1 cellular context compared by ENCODE assay signal in the genomic region with DNA sequence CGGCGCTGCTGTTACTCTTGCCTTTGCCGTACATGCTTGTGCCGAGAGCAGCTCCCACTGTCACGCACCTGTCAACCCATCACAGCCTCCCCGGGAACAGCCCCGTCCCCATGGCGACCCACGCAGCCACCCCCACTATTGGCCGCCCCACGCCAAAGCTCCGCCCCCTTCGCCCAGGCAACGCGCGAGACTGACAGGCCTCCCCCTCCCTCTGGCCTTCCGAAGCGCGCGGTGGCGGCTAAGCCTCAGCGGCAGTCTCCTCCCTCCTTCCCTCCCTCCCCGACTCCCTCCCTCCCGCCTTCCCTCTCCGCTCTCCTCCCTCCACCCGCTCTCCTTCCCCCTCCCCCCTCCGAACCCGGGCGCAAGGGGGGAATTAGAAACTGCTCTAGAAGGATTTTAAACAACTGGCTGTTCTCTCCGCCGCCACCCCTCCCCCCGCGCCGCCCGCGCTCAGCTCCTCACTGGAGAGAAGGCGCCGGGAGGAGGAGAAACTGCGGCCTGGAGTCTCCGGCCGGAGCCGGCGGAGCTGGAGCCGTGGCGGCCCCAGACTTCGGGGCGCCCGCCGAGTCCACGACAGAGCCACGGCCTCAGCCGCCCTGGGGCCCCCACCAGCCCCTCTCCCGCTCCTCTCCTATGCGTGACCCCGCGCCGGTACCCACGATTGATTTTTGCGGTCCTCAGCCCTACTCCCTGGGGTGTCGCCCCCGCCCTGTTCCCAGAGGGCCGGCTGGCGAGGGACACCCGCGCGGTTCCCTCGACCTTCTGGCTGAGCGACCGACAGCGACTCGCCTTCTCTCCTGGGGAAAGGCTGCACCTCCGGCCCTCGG.
TF ChIP-seq lines count a peak whose summit lies in the region.

A gene (minus strand): TSS at position 89 of the 827 bp plus-strand sequence. CDS start 55 bp downstream, at position 34.

TF ChIP-seq in HEK293, 187 proteins besides CTCF, POLR2A, EP300 and RAD21 (continued from another document and continues in another):
- TF ChIP-seq ZNF76 (tag by site-specific recombination; IDR thresholded peaks at IDR 0.05; ENCODE audit: borderline replicate concordance, low read depth), result peak; percentile 74; the same call in 1 of the 2 replicates
- TF ChIP-seq ZNF610 (tag by site-specific recombination; IDR thresholded peaks at IDR 0.05; ENCODE audit: borderline replicate concordance), result peak; percentile 83
- peak; percentile 91 for TF ChIP-seq SP7 (tag by site-specific recombination; IDR thresholded peaks at IDR 0.05)
- TF ChIP-seq, protein P1, sequence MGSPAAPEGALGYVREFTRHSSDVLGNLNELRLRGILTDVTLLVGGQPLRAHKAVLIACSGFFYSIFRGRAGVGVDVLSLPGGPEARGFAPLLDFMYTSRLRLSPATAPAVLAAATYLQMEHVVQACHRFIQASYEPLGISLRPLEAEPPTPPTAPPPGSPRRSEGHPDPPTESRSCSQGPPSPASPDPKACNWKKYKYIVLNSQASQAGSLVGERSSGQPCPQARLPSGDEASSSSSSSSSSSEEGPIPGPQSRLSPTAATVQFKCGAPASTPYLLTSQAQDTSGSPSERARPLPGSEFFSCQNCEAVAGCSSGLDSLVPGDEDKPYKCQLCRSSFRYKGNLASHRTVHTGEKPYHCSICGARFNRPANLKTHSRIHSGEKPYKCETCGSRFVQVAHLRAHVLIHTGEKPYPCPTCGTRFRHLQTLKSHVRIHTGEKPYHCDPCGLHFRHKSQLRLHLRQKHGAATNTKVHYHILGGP (tag by site-specific recombination; IDR thresholded peaks at IDR 0.05), result peak; percentile 56
- 0 out of 2 replicates have a peak, but pooled peaks have one; percentile 71 for TF ChIP-seq GLIS1 (tag by site-specific recombination; IDR thresholded peaks at IDR 0.05)
- peak; percentile 94 for TF ChIP-seq ZNF324 (tag by site-specific recombination; IDR thresholded peaks at IDR 0.05)
- no peak for TF ChIP-seq ZNF37A (tag by site-specific recombination; IDR thresholded peaks at IDR 0.05)
- TF ChIP-seq, protein P2, sequence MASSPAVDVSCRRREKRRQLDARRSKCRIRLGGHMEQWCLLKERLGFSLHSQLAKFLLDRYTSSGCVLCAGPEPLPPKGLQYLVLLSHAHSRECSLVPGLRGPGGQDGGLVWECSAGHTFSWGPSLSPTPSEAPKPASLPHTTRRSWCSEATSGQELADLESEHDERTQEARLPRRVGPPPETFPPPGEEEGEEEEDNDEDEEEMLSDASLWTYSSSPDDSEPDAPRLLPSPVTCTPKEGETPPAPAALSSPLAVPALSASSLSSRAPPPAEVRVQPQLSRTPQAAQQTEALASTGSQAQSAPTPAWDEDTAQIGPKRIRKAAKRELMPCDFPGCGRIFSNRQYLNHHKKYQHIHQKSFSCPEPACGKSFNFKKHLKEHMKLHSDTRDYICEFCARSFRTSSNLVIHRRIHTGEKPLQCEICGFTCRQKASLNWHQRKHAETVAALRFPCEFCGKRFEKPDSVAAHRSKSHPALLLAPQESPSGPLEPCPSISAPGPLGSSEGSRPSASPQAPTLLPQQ (tag by site-specific recombination; IDR thresholded peaks at IDR 0.05), result peak; percentile 83
- peak; percentile 83 for TF ChIP-seq ZNF664 (tag by site-specific recombination; IDR thresholded peaks at IDR 0.05)
- no peak for TF ChIP-seq ZNF560 (tag by site-specific recombination; IDR thresholded peaks at IDR 0.05; ENCODE audit: borderline replicate concordance)
- no peak for TF ChIP-seq ZNF169 (tag by site-specific recombination; IDR thresholded peaks at IDR 0.05)
- TF ChIP-seq HOXD13 (CRISPR knock-in tag; IDR thresholded peaks at IDR 0.05; ENCODE audit: borderline replicate concordance), result no peak
- no peak for TF ChIP-seq ZNF302 (tag by site-specific recombination; IDR thresholded peaks at IDR 0.05; ENCODE audit: low read depth)
- peak; percentile 80 for TF ChIP-seq ZIC2 (tag by site-specific recombination; IDR thresholded peaks at IDR 0.05)
- TF ChIP-seq ZEB2 (tag by site-specific recombination; IDR thresholded peaks at IDR 0.05), result peak; percentile 96
- TF ChIP-seq, protein P3, sequence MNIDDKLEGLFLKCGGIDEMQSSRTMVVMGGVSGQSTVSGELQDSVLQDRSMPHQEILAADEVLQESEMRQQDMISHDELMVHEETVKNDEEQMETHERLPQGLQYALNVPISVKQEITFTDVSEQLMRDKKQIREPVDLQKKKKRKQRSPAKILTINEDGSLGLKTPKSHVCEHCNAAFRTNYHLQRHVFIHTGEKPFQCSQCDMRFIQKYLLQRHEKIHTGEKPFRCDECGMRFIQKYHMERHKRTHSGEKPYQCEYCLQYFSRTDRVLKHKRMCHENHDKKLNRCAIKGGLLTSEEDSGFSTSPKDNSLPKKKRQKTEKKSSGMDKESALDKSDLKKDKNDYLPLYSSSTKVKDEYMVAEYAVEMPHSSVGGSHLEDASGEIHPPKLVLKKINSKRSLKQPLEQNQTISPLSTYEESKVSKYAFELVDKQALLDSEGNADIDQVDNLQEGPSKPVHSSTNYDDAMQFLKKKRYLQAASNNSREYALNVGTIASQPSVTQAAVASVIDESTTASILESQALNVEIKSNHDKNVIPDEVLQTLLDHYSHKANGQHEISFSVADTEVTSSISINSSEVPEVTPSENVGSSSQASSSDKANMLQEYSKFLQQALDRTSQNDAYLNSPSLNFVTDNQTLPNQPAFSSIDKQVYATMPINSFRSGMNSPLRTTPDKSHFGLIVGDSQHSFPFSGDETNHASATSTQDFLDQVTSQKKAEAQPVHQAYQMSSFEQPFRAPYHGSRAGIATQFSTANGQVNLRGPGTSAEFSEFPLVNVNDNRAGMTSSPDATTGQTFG (tag by site-specific recombination; IDR thresholded peaks at IDR 0.05; ENCODE audit: borderline replicate concordance), result no peak; the same call in 1 of the 2 replicates
- no peak for TF ChIP-seq SALL2 (tag by site-specific recombination; IDR thresholded peaks at IDR 0.05; ENCODE audit: borderline replicate concordance)
- TF ChIP-seq ZNF626 (tag by site-specific recombination; IDR thresholded peaks at IDR 0.05), result peak; percentile 37; the same call in 1 of the 2 replicates
- peak; percentile 69 for TF ChIP-seq KLF7 (tag by site-specific recombination; IDR thresholded peaks at IDR 0.05; ENCODE audit: borderline replicate concordance)
- peak; percentile 76 for TF ChIP-seq ZNF2 (tag by site-specific recombination; IDR thresholded peaks at IDR 0.05)
- TF ChIP-seq ZNF530 (tag by site-specific recombination; IDR thresholded peaks at IDR 0.05; ENCODE audit: low read depth), result no peak
- TF ChIP-seq ZNF558 (tag by site-specific recombination; IDR thresholded peaks at IDR 0.05), result peak; percentile 76
- TF ChIP-seq, protein P4, sequence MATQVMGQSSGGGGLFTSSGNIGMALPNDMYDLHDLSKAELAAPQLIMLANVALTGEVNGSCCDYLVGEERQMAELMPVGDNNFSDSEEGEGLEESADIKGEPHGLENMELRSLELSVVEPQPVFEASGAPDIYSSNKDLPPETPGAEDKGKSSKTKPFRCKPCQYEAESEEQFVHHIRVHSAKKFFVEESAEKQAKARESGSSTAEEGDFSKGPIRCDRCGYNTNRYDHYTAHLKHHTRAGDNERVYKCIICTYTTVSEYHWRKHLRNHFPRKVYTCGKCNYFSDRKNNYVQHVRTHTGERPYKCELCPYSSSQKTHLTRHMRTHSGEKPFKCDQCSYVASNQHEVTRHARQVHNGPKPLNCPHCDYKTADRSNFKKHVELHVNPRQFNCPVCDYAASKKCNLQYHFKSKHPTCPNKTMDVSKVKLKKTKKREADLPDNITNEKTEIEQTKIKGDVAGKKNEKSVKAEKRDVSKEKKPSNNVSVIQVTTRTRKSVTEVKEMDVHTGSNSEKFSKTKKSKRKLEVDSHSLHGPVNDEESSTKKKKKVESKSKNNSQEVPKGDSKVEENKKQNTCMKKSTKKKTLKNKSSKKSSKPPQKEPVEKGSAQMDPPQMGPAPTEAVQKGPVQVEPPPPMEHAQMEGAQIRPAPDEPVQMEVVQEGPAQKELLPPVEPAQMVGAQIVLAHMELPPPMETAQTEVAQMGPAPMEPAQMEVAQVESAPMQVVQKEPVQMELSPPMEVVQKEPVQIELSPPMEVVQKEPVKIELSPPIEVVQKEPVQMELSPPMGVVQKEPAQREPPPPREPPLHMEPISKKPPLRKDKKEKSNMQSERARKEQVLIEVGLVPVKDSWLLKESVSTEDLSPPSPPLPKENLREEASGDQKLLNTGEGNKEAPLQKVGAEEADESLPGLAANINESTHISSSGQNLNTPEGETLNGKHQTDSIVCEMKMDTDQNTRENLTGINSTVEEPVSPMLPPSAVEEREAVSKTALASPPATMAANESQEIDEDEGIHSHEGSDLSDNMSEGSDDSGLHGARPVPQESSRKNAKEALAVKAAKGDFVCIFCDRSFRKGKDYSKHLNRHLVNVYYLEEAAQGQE (tag by site-specific recombination; IDR thresholded peaks at IDR 0.05), result peak; percentile 32; the same call in 1 of the 2 replicates
- 0 out of 2 replicates have a peak, but pooled peaks have one; percentile 48 for TF ChIP-seq MYNN (tag by site-specific recombination; IDR thresholded peaks at IDR 0.05; ENCODE audit: borderline replicate concordance)
- TF ChIP-seq HOXA7 (CRISPR knock-in tag; IDR thresholded peaks at IDR 0.05; ENCODE audit: borderline replicate concordance), result no peak
- no peak for TF ChIP-seq ZNF274 (IDR thresholded peaks at IDR 0.05; ENCODE audit: low read length)
- TF ChIP-seq ZNF274 (tag by site-specific recombination; IDR thresholded peaks at IDR 0.05; ENCODE audit: borderline replicate concordance), result no peak
- peak; percentile 89 for TF ChIP-seq ZNF394 (tag by site-specific recombination; IDR thresholded peaks at IDR 0.05; ENCODE audit: borderline replicate concordance)
- TF ChIP-seq ZNF658 (tag by site-specific recombination; IDR thresholded peaks at IDR 0.05), result no peak
- peak; percentile 96 for TF ChIP-seq ZNF391 (tag by site-specific recombination; IDR thresholded peaks at IDR 0.05; ENCODE audit: borderline replicate concordance, low read depth)
- TF ChIP-seq ZNF585B (tag by site-specific recombination; IDR thresholded peaks at IDR 0.05), result no peak
- TF ChIP-seq ZNF23 (tag by site-specific recombination; IDR thresholded peaks at IDR 0.05; ENCODE audit: borderline replicate concordance), result no peak
- TF ChIP-seq SETDB1 (IDR thresholded peaks at IDR 0.05; ENCODE audit: insufficient read length, low read length), result no peak
- no peak for TF ChIP-seq ZNF768 (tag by site-specific recombination; IDR thresholded peaks at IDR 0.05)
- no peak for TF ChIP-seq ZNF654 (tag by site-specific recombination; IDR thresholded peaks at IDR 0.05; ENCODE audit: low read depth)
- TF ChIP-seq ZNF510 (tag by site-specific recombination; IDR thresholded peaks at IDR 0.05; ENCODE audit: insufficient replicate concordance), result peak; percentile 41
- TF ChIP-seq, protein P5, sequence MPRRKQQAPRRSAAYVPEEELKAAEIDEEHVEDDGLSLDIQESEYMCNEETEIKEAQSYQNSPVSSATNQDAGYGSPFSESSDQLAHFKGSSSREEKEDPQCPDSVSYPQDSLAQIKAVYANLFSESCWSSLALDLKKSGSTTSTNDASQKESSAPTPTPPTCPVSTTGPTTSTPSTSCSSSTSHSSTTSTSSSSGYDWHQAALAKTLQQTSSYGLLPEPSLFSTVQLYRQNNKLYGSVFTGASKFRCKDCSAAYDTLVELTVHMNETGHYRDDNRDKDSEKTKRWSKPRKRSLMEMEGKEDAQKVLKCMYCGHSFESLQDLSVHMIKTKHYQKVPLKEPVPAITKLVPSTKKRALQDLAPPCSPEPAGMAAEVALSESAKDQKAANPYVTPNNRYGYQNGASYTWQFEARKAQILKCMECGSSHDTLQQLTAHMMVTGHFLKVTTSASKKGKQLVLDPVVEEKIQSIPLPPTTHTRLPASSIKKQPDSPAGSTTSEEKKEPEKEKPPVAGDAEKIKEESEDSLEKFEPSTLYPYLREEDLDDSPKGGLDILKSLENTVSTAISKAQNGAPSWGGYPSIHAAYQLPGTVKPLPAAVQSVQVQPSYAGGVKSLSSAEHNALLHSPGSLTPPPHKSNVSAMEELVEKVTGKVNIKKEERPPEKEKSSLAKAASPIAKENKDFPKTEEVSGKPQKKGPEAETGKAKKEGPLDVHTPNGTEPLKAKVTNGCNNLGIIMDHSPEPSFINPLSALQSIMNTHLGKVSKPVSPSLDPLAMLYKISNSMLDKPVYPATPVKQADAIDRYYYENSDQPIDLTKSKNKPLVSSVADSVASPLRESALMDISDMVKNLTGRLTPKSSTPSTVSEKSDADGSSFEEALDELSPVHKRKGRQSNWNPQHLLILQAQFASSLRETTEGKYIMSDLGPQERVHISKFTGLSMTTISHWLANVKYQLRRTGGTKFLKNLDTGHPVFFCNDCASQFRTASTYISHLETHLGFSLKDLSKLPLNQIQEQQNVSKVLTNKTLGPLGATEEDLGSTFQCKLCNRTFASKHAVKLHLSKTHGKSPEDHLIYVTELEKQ (tag by site-specific recombination; IDR thresholded peaks at IDR 0.05; ENCODE audit: borderline replicate concordance), result peak; percentile 80
- TF ChIP-seq SP3 (tag by site-specific recombination; IDR thresholded peaks at IDR 0.05), result peak; percentile 94
- peak; percentile 30; the same call in 1 of the 2 replicates for TF ChIP-seq PRDM1 (tag by site-specific recombination; IDR thresholded peaks at IDR 0.05)
- TF ChIP-seq, protein P6, sequence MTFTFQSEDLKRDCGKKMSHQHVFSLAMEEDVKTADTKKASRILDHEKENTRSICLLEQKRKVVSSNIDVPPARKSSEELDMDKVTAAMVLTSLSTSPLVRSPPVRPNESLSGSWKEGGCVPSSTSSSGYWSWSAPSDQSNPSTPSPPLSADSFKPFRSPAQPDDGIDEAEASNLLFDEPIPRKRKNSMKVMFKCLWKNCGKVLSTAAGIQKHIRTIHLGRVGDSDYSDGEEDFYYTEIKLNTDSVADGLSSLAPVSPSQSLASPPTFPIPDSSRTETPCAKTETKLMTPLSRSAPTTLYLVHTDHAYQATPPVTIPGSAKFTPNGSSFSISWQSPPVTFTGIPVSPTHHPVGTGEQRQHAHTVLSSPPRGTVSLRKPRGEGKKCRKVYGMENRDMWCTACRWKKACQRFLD (tag by site-specific recombination; IDR thresholded peaks at IDR 0.05), result no peak
- TF ChIP-seq ZNF121 (tag by site-specific recombination; IDR thresholded peaks at IDR 0.05), result peak; percentile 60
- TF ChIP-seq ZNF660 (tag by site-specific recombination; IDR thresholded peaks at IDR 0.05), result peak; percentile 97
- no peak for TF ChIP-seq ZNF416 (tag by site-specific recombination; IDR thresholded peaks at IDR 0.05)
- TF ChIP-seq, protein P7, sequence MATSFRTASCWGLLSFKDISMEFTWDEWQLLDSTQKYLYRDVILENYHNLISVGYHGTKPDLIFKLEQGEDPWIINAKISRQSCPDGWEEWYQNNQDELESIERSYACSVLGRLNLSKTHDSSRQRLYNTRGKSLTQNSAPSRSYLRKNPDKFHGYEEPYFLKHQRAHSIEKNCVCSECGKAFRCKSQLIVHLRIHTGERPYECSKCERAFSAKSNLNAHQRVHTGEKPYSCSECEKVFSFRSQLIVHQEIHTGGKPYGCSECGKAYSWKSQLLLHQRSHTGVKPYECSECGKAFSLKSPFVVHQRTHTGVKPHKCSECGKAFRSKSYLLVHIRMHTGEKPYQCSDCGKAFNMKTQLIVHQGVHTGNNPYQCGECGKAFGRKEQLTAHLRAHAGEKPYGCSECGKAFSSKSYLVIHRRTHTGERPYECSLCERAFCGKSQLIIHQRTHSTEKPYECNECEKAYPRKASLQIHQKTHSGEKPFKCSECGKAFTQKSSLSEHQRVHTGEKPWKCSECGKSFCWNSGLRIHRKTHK (tag by site-specific recombination; IDR thresholded peaks at IDR 0.05), result no peak
- TF ChIP-seq ZNF433 (tag by site-specific recombination; IDR thresholded peaks at IDR 0.05; ENCODE audit: low read depth), result no peak
